ENCODE assay signal across 8 cellular contexts in the genomic region with DNA sequence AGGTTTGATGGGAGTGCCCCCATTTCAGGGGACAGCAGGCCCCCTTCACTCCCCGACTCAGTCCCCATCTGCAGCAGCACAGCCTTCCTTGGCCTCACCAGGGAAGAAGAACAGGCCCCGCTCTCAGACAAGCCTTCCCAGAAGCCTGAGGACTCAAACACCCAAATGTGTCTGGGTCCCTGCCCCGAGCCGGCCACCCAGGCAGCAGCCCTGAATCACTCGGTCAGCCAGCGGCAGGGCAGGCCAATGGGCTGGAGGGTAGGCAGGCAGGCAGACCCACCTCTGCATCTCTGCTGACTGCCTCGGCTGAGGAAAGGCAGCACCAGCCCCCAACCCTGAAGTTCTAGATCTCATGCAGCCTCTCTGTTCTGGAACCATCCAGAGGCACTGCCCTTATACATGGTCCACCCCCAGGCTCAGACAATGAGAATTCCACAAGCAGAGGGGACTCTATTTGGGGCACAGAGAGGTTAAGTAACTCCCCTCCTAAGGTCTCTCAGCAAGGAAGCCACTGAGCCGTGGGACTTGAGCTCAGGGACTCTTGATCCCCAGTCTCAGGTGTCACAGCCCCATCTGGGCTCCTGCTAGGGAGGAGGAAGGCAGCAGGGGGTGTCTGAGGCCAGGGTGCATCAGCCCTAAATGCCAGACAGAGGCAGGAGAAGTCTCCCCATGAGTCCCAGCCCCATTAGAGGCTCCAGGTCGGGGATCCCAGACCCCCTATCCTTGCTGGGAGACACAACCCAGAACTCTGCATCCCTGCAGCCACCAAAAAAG. TPM values are rescaled to one million over a fixed set of nuclear protein-coding genes. Genes with fewer than 3 reads are reported as not detected.
DNase-seq lines count a peak whose midpoint lies in the region; ATAC-seq and TF ChIP-seq lines count a peak whose summit lies in the region.
"Had no signal": no experiment of that assay in that cellular context is flagged by ENCODE, and none has a peak within 500 bp of the region (broad histone marks: within the 10 kb centered on the region; RNA-seq: fewer than 3 reads in every experiment).

No MANE protein-coding gene starts in this region.

- TF ChIP-seq CTCF in GM12872 (IDR thresholded peaks at IDR 0.05; ENCODE audit: insufficient read depth, low read depth, low read length) (peak; percentile 60), natural killer cell (IDR thresholded peaks at IDR 0.05) (peak; percentile 13), chondrocyte (IDR thresholded peaks at IDR 0.05) (no peak)

- DNase-seq in HuH-7.5 (ENCODE audit: low spot score) (peak; percentile 5), natural killer cell (no peak), chondrocyte (ENCODE audit: low spot score) (no peak)
- DNase-seq in activated T-cell treated with anti-CD3 and anti-CD28 coated beads, Interleukin-2, amount 50 U/mL, for 72 hours, result no peak
- DNase-seq: NCI-H1436 had no signal

- peak overlapping the region; percentile 89 to 96 for H3K4me3 Mint-ChIP-seq in activated T-cell treated with anti-CD3 and anti-CD28 coated beads, Interleukin-2, amount 50 U/mL, for 72 hours
- H3K4me3 Mint-ChIP-seq in natural killer cell (peak overlapping the region; percentile 4), chondrocyte (ENCODE audit: unreplicated experiment) (no peak overlapping the region)

- H3K9me3 Mint-ChIP-seq in activated T-cell treated with anti-CD3 and anti-CD28 coated beads, Interleukin-2, amount 50 U/mL, for 72 hours, result no peaks in the 10 kb centered on the region
- H3K9me3 Mint-ChIP-seq in natural killer cell (no peaks in the 10 kb centered on the region), chondrocyte (ENCODE audit: low read depth) (no peaks in the 10 kb centered on the region)

- peaks cover 75% of the 10 kb centered on the region for H3K4me1 Mint-ChIP-seq in activated T-cell treated with anti-CD3 and anti-CD28 coated beads, Interleukin-2, amount 50 U/mL, for 72 hours (ENCODE audit: low read depth)
- peaks cover 23 to 39% of the 10 kb centered on the region in 2 donors for H3K4me1 Mint-ChIP-seq in natural killer cell
- peaks cover 4% of the 10 kb centered on the region for H3K4me1 Mint-ChIP-seq in chondrocyte (ENCODE audit: low read depth)

- intact Hi-C loops in natural killer cell (cut with micrococcal nuclease), result loop anchor here (5.0 kb wide), 1 partner anchor 34 kb away; no protein-coding TSS in a partner anchor

- H3K36me3 Mint-ChIP-seq in activated T-cell treated with anti-CD3 and anti-CD28 coated beads, Interleukin-2, amount 50 U/mL, for 72 hours (ENCODE audit: insufficient read depth in 2 of 2), result peaks cover 26 to 37% of the 10 kb centered on the region in 2 donors
- H3K36me3 Mint-ChIP-seq in natural killer cell, result no peaks in the 10 kb centered on the region
- H3K36me3 Mint-ChIP-seq in chondrocyte (ENCODE audit: low read depth), result no peaks in the 10 kb centered on the region

- peak overlapping the region; percentile 99 for H3K27ac Mint-ChIP-seq in activated T-cell treated with anti-CD3 and anti-CD28 coated beads, Interleukin-2, amount 50 U/mL, for 72 hours
- H3K27ac Mint-ChIP-seq in natural killer cell, result peak overlapping the region in 1 of 2 donors; percentile 91
- no peak overlapping the region for H3K27ac Mint-ChIP-seq in chondrocyte (ENCODE audit: unreplicated experiment)

- no peak for ATAC-seq in activated T-cell treated with anti-CD3 and anti-CD28 coated beads, Interleukin-2, amount 50 U/mL, for 72 hours (replicated peaks in 1 of 2)
- ATAC-seq in natural killer cell (no peak), HG02981 (IDR thresholded peaks at IDR 0.05; ENCODE audit: unreplicated experiment) (no peak), HG03196 (IDR thresholded peaks at IDR 0.05; ENCODE audit: unreplicated experiment) (no peak)

- H3K27me3 Mint-ChIP-seq in activated T-cell treated with anti-CD3 and anti-CD28 coated beads, Interleukin-2, amount 50 U/mL, for 72 hours (ENCODE audit: low read depth), result no peaks in the 10 kb centered on the region
- H3K27me3 Mint-ChIP-seq in natural killer cell (ENCODE audit: low read depth in 2 of 2), result peaks cover 9 to 21% of the 10 kb centered on the region in 2 donors
- no peaks in the 10 kb centered on the region for H3K27me3 Mint-ChIP-seq in chondrocyte (ENCODE audit: low read depth)

RNA-seq across cellular contexts. Expression of a gene that starts 33.2 kb away (rescaled TPM):
- 100 to 1,000 TPM; 254 to 298 TPM for total RNA-seq in activated T-cell treated with anti-CD3 and anti-CD28 coated beads, Interleukin-2, amount 50 U/mL, for 72 hours
- total RNA-seq in natural killer cell (100 to 1,000 TPM; 537 to 630 (median 601) TPM), chondrocyte (1.8 to 2.9 TPM in 2 of 3 replicates, not detected in the other)

Comparison
In these comparisons a context has a peak if more than half of its experiments do, and no peak if none do; other contexts are left out.
1. RNA of a gene that starts 33.2 kb away (total RNA-seq): 537 to 630 TPM in natural killer cell and 254 to 298 TPM in activated T-cell treated with anti-CD3 and anti-CD28 coated beads, Interleukin-2, amount 50 U/mL, for 72 hours; 1.8 to 2.9 TPM in chondrocyte; every median in the first group is over 10 times any median in the second.